ENCODE assay signal across 2 cellular contexts in the genomic region with DNA sequence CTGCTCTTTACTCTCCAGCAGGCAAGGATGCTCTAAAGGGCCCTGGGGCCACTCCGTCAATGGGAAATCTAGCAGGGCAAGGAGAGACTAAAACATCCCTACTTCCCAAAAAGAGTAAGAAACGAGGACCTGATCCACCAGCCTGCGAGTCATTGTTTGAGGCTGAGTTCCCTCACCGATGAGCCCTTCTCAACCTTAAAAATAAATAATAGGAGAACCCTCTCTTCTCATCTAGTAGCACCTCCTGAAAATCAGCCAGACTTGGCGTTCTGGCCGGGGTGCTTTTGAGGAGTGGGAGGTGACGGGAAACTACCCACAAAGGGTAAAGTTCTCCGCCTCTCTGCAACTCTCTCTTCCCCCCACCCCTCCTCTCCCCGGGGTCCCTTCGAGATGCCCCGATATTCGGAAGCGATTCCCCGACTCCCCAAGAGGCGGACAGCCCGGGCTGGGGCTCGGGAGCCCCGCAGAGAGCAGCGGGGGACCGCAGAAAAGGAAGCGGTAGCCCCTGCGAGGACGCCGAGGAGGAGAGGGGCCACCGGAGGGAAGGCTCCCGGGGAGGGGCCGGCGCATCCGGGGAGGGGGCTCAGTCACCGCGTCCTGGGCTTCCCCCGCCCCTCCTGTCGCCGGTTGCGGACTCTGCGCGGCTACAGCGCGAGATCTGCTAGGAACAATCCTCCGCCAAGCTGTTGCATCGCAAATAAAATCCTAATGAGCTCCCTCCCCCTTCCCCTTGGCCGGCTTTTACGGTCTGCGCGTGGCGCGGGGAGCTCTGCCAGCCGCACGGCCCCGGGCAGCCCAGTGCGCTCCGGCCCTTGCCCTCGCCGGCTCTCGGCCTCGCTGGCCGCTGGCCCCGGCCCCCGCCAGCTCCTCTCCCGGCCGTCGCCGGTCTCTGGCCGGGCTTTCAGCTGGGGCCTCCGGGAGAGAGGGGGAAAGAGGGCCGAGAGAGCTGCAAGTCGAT.
TF ChIP-seq lines count a peak whose summit lies in the region.

No MANE protein-coding gene starts in this region.

TF ChIP-seq in HCT116, 20 proteins besides CTCF, POLR2A, EP300 and RAD21:
- TF ChIP-seq SIN3A (IDR thresholded peaks at IDR 0.05; ENCODE audit: low read depth) (no peak), JUND (IDR thresholded peaks at IDR 0.05) (no peak), POLR2AphosphoS5 (IDR thresholded peaks at IDR 0.05; ENCODE audit: low read depth, low read length) (peak; percentile 81), CBX3 (IDR thresholded peaks at IDR 0.05; ENCODE audit: low read depth) (no peak), TCF7L2 (IDR thresholded peaks at IDR 0.05; ENCODE audit: borderline replicate concordance, extremely low read depth, insufficient read depth, insufficient read length) (no peak), SRF (IDR thresholded peaks at IDR 0.05; ENCODE audit: low read depth) (no peak), EZH2phosphoT487 (IDR thresholded peaks at IDR 0.05; ENCODE audit: borderline replicate concordance) (no peak), YY1 (IDR thresholded peaks at IDR 0.05; ENCODE audit: extremely low read depth, insufficient replicate concordance, low read depth, low read length) (no peak), ELF1 (IDR thresholded peaks at IDR 0.05; ENCODE audit: borderline replicate concordance, low read depth) (no peak), ZFX (IDR thresholded peaks at IDR 0.05) (no peak; the same call in 1 of the 2 replicates), ZNF274 (IDR thresholded peaks at IDR 0.05; ENCODE audit: low read depth, low read length) (no peak), SP1 (IDR thresholded peaks at IDR 0.05; ENCODE audit: low read depth) (no peak)
- TF ChIP-seq, protein P1, sequence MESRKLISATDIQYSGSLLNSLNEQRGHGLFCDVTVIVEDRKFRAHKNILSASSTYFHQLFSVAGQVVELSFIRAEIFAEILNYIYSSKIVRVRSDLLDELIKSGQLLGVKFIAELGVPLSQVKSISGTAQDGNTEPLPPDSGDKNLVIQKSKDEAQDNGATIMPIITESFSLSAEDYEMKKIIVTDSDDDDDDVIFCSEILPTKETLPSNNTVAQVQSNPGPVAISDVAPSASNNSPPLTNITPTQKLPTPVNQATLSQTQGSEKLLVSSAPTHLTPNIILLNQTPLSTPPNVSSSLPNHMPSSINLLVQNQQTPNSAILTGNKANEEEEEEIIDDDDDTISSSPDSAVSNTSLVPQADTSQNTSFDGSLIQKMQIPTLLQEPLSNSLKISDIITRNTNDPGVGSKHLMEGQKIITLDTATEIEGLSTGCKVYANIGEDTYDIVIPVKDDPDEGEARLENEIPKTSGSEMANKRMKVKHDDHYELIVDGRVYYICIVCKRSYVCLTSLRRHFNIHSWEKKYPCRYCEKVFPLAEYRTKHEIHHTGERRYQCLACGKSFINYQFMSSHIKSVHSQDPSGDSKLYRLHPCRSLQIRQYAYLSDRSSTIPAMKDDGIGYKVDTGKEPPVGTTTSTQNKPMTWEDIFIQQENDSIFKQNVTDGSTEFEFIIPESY (IDR thresholded peaks at IDR 0.05; ENCODE audit: extremely low read depth, insufficient replicate concordance, low read length): no peak
- TF ChIP-seq, protein P2, sequence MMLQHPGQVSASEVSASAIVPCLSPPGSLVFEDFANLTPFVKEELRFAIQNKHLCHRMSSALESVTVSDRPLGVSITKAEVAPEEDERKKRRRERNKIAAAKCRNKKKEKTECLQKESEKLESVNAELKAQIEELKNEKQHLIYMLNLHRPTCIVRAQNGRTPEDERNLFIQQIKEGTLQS (IDR thresholded peaks at IDR 0.05): no peak
- TF ChIP-seq, protein P3, sequence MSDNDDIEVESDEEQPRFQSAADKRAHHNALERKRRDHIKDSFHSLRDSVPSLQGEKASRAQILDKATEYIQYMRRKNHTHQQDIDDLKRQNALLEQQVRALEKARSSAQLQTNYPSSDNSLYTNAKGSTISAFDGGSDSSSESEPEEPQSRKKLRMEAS (IDR thresholded peaks at IDR 0.05): 0 out of 2 replicates have a peak, but pooled peaks have one; percentile 42

TF ChIP-seq in HEK293T, 16 proteins besides CTCF, POLR2A, EP300 and RAD21:
- TF ChIP-seq, protein P4, sequence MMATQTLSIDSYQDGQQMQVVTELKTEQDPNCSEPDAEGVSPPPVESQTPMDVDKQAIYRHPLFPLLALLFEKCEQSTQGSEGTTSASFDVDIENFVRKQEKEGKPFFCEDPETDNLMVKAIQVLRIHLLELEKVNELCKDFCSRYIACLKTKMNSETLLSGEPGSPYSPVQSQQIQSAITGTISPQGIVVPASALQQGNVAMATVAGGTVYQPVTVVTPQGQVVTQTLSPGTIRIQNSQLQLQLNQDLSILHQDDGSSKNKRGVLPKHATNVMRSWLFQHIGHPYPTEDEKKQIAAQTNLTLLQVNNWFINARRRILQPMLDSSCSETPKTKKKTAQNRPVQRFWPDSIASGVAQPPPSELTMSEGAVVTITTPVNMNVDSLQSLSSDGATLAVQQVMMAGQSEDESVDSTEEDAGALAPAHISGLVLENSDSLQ (IDR thresholded peaks at IDR 0.05): no peak
- TF ChIP-seq FOXK2 (IDR thresholded peaks at IDR 0.05): no peak
- TF ChIP-seq ZNF384 (IDR thresholded peaks at IDR 0.05): no peak
- TF ChIP-seq FOXA1 (IDR thresholded peaks at IDR 0.05): no peak
- TF ChIP-seq BHLHE40 (IDR thresholded peaks at IDR 0.05; ENCODE audit: borderline replicate concordance): no peak
- TF ChIP-seq SUZ12 (IDR thresholded peaks at IDR 0.05): no peak
- TF ChIP-seq L3MBTL2 (conservative IDR thresholded peaks at IDR 0.05): no peak
- no peak for TF ChIP-seq ARNT (IDR thresholded peaks at IDR 0.05)
- no peak for TF ChIP-seq FOXM1 (IDR thresholded peaks at IDR 0.05; ENCODE audit: borderline replicate concordance)
- TF ChIP-seq CTBP1 (IDR thresholded peaks at IDR 0.05; ENCODE audit: borderline replicate concordance): no peak; the same call in 1 of the 2 replicates
- TF ChIP-seq LEF1 (IDR thresholded peaks at IDR 0.05; ENCODE audit: borderline replicate concordance): no peak
- TF ChIP-seq TARDBP (IDR thresholded peaks at IDR 0.05): no peak
- TF ChIP-seq ELF4 (IDR thresholded peaks at IDR 0.05): no peak
